27 cellular contexts compared by ENCODE assay signal in genomic region chr1:31732343-31732742, GRCh38.
"Had no signal": no experiment of that assay in that cellular context is flagged by ENCODE, and none has a peak within 500 bp of the region (broad histone marks: within the 10 kb centered on the region; RNA-seq: fewer than 3 reads in every experiment).

No MANE protein-coding gene starts in this region.

- H3K4me1 Mint-ChIP-seq: mesothelial cell of epicardium; stimulated activated naive B cell treated with anti-CD40 and anti-IgM and Interleukin-4, amounts not matched to agents 10 μg/mL and 1 μg/mL and 100 μg/mL, for 72 hours had no signal

- H3K27ac ChIP-seq: left lung, pancreas, prostate gland, right lobe of liver, stomach, thoracic aorta, tibial artery, upper lobe of right lung had no signal

- H3K4me1 ChIP-seq: left lung, pancreas, prostate gland, right lobe of liver, tibial artery, upper lobe of right lung had no signal

- DNase-seq: head of caudate nucleus; hippocampal formation; kidney glomerular epithelial cell; left colon; mesendoderm; naive B cell; natural killer cell; nephron progenitor cell; nucleus accumbens; pancreas; retina; right lobe of liver; stimulated activated CD4-positive, alpha-beta T cell treated with anti-CD3 and anti-CD28 coated beads, Interleukin-15, amount 100 ng/mL, for 24 hours; stimulated activated CD4-positive, alpha-beta T cell treated with anti-CD3 and anti-CD28 coated beads, Interleukin-2, amount 100 ng/mL, for 24 hours; stimulated activated CD4-positive, alpha-beta T cell treated with anti-CD3 and anti-CD28 coated beads, Interleukin-4, amount 100 ng/mL, for 1 hour; stimulated activated naive B cell treated with anti-CD40 and anti-IgM and Interleukin-4, amounts not matched to agents 10 μg/mL and 1 μg/mL and 100 μg/mL, for 72 hours; stimulated activated naive CD8-positive, alpha-beta T cell treated with anti-CD3 and anti-CD28 coated beads, Interleukin-15, Interleukin-2, amounts not matched to agents 100 U/mL and 50 U/mL, for 24 hours; stomach; tibial artery; trophoblast cell; upper lobe of right lung had no signal

- H3K4me3 Mint-ChIP-seq: mesothelial cell of epicardium; naive B cell; natural killer cell; nephron progenitor cell; stimulated activated naive B cell treated with anti-CD40 and anti-IgM and Interleukin-4, amounts not matched to agents 10 μg/mL and 1 μg/mL and 100 μg/mL, for 72 hours had no signal

- H3K4me2 ChIP-seq: smooth muscle cell had no signal

- H3K36me3 Mint-ChIP-seq: mesothelial cell of epicardium; naive B cell; natural killer cell; stimulated activated naive B cell treated with anti-CD40 and anti-IgM and Interleukin-4, amounts not matched to agents 10 μg/mL and 1 μg/mL and 100 μg/mL, for 72 hours had no signal

- H3K27ac Mint-ChIP-seq: mesothelial cell of epicardium; nephron progenitor cell; stimulated activated naive B cell treated with anti-CD40 and anti-IgM and Interleukin-4, amounts not matched to agents 10 μg/mL and 1 μg/mL and 100 μg/mL, for 72 hours had no signal

- H3K9me3 ChIP-seq: left lung, pancreas, prostate gland, right lobe of liver, stomach, thoracic aorta, tibial artery, upper lobe of right lung had no signal

- H3K4me3 ChIP-seq: left lung, lung, pancreas, prostate gland, right lobe of liver, smooth muscle cell, stomach, thoracic aorta, tibial artery, upper lobe of right lung had no signal

- H3K9me3 Mint-ChIP-seq: mesothelial cell of epicardium; naive B cell; natural killer cell; nephron progenitor cell; stimulated activated naive B cell treated with anti-CD40 and anti-IgM and Interleukin-4, amounts not matched to agents 10 μg/mL and 1 μg/mL and 100 μg/mL, for 72 hours had no signal

- H3K36me3 ChIP-seq: left lung, pancreas, prostate gland, right lobe of liver, stomach, thoracic aorta, tibial artery, upper lobe of right lung had no signal

- ATAC-seq: left colon; left lung; natural killer cell; pancreas; right lobe of liver; stimulated activated naive B cell treated with anti-CD40 and anti-IgM and Interleukin-4, amounts not matched to agents 10 μg/mL and 1 μg/mL and 100 μg/mL, for 72 hours; stimulated activated naive CD8-positive, alpha-beta T cell treated with anti-CD3 and anti-CD28 coated beads, Interleukin-15, Interleukin-2, amounts not matched to agents 100 U/mL and 50 U/mL, for 24 hours; upper lobe of right lung had no signal

- H3K27me3 ChIP-seq: pancreas, right lobe of liver, stomach, tibial artery, upper lobe of right lung had no signal
